Comparison of ENCODE assay signal across 1 cellular context in the genomic region with DNA sequence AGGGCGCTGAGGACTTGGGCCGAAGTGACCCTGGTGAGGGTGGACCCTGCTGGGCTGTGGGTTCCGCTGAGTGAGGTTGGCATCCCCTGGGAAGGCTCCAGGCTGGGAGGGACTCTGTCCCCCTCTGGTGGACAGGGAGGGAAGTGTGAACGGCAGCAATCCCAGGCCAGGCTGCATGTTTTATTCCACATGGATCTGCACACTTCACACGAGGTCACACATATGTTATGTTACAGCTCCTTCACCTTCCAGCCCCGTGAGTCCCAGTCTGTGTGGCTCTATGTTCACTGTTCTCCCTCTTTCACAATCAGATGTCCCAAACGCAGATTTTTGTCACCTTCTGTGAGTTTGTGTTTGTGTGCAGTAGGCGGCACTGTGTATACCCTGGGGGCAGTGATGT.
A peak's percentile ranks its signal among the peaks of the same experiment; 100 is the strongest.
TF ChIP-seq lines count a peak whose summit lies in the region.

No MANE protein-coding gene starts in this region.

TF ChIP-seq in A549, 52 proteins besides CTCF, POLR2A, EP300 and RAD21:
- TF ChIP-seq, protein P1, sequence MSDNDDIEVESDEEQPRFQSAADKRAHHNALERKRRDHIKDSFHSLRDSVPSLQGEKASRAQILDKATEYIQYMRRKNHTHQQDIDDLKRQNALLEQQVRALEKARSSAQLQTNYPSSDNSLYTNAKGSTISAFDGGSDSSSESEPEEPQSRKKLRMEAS (IDR thresholded peaks at IDR 0.05): peak; percentile 27; the same call in 1 of the 2 replicates
